13 cellular contexts compared by ENCODE assay signal in the genomic region with DNA sequence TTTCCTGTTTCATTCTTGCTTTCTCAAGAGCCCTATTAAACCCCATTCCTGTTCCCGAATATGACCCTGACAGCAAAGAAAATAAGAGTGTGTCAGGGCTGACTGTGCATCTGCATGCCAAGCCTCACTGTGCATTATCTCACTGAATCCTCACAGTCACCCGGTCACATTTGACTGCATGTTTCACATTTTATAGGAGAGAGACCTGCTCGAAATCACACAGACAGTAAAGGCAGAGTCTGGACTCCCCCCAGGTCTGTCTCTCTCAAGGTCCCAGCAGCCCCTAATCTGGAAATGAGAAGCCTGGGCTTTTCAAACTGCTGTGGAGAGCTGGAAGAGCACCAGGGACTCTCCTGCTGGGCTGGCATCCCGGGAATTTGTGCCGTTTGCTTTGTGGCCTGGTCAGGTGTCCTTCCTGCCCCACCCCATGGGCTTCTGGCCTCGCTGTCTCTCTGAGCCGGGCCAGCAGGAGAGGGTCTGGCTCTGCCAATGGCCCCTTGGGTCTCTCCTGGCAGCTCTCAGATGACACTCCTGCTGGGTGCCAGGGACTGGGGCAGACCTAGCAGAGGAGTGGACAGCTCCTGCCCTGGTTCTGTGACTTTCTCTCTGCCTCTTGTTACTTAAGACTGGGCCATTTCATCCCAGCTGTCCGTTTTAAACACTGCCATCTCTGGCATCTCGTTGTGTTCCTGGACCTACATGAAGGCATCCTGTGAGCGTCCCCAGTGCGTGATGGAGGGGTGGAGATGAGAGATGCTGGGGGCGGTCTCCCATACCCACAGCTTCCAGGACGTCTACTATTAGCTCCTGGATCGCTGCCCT.
DNase-seq lines count a peak whose midpoint lies in the region; ATAC-seq and TF ChIP-seq lines count a peak whose summit lies in the region.
"Had no signal": no experiment of that assay in that cellular context is flagged by ENCODE, and none has a peak within 500 bp of the region (broad histone marks: within the 10 kb centered on the region; RNA-seq: fewer than 3 reads in every experiment).

No MANE protein-coding gene starts in this region.

- no peaks in the 10 kb centered on the region for H3K9me3 ChIP-seq in vagina

- peak overlapping the region; percentile 46 for H3K27ac Mint-ChIP-seq in stimulated activated naive CD8-positive, alpha-beta T cell treated with anti-CD3 and anti-CD28 coated beads, Interleukin-15, Interleukin-2, amounts not matched to agents 100 ng/mL and 50 ng/mL, for 24 hours
- H3K27ac Mint-ChIP-seq in stimulated activated naive CD8-positive, alpha-beta T cell treated with anti-CD3 and anti-CD28 coated beads, Interleukin-15, amount 100 ng/mL, for 72 hours, result no peak overlapping the region
- H3K27ac Mint-ChIP-seq in MCF 10A (ENCODE audit: low read depth, unreplicated experiment) (no peak overlapping the region), endothelial cell (ENCODE audit: unreplicated experiment) (no peak overlapping the region)
- H3K27ac Mint-ChIP-seq in naive thymus-derived CD8-positive, alpha-beta T cell, result peak overlapping the region in 1 of 10 donors; percentile 60

- TF ChIP-seq CTCF in MCF 10A (IDR thresholded peaks at IDR 0.05; ENCODE audit: unreplicated experiment), result no peak
- TF ChIP-seq CTCF in vagina (IDR thresholded peaks at IDR 0.05), result no peak
- TF ChIP-seq CTCF in endothelial cell (IDR thresholded peaks at IDR 0.05; ENCODE audit: unreplicated experiment), result no peak

- H3K4me1 ChIP-seq in vagina, result peaks cover 51% of the 10 kb centered on the region

- no peaks in the 10 kb centered on the region for H3K9me3 Mint-ChIP-seq in stimulated activated naive CD8-positive, alpha-beta T cell treated with anti-CD3 and anti-CD28 coated beads, Interleukin-15, Interleukin-2, amounts not matched to agents 100 ng/mL and 50 ng/mL, for 24 hours
- no peaks in the 10 kb centered on the region for H3K9me3 Mint-ChIP-seq in stimulated activated naive CD8-positive, alpha-beta T cell treated with anti-CD3 and anti-CD28 coated beads, Interleukin-15, amount 100 ng/mL, for 72 hours
- H3K9me3 Mint-ChIP-seq in MCF 10A (ENCODE audit: unreplicated experiment) (no peaks in the 10 kb centered on the region), endothelial cell (ENCODE audit: unreplicated experiment) (no peaks in the 10 kb centered on the region)
- H3K9me3 Mint-ChIP-seq in naive thymus-derived CD8-positive, alpha-beta T cell, result no peaks in the 10 kb centered on the region

- H3K27me3 Mint-ChIP-seq in stimulated activated naive CD8-positive, alpha-beta T cell treated with anti-CD3 and anti-CD28 coated beads, Interleukin-15, Interleukin-2, amounts not matched to agents 100 ng/mL and 50 ng/mL, for 24 hours, result no peaks in the 10 kb centered on the region
- H3K27me3 Mint-ChIP-seq in stimulated activated naive CD8-positive, alpha-beta T cell treated with anti-CD3 and anti-CD28 coated beads, Interleukin-15, amount 100 ng/mL, for 72 hours, result no peaks in the 10 kb centered on the region
- H3K27me3 Mint-ChIP-seq in MCF 10A (ENCODE audit: insufficient read depth, unreplicated experiment), result no peaks in the 10 kb centered on the region
- H3K27me3 Mint-ChIP-seq in naive thymus-derived CD8-positive, alpha-beta T cell, result no peaks in the 10 kb centered on the region
- peaks cover 10% of the 10 kb centered on the region for H3K27me3 Mint-ChIP-seq in endothelial cell (ENCODE audit: unreplicated experiment)

- no peaks in the 10 kb centered on the region for H3K36me3 ChIP-seq in vagina

- no peak for ATAC-seq in stimulated activated naive CD8-positive, alpha-beta T cell treated with anti-CD3 and anti-CD28 coated beads, Interleukin-15, amount 100 ng/mL, for 72 hours
- ATAC-seq in naive thymus-derived CD8-positive, alpha-beta T cell, result no peak
- ATAC-seq in GM18909 (IDR thresholded peaks at IDR 0.05; ENCODE audit: poor library complexity, unreplicated experiment), result no peak
- ATAC-seq: K562 had no signal

- CTCF ChIA-PET in MCF 10A (lab: Yijun Ruan, JAX), result interaction anchor here (0.9 kb wide), 1 partner anchor 206 kb away, joined by 3 read pairs; no protein-coding TSS in a partner anchor

- no peak overlapping the region for H3K4me3 ChIP-seq in vagina
- H3K4me3 ChIP-seq: K562 had no signal

- intact Hi-C loops in MCF 10A (cut with micrococcal nuclease), result no loop called here
- intact Hi-C loops in vagina (cut with DNase I), result loop anchor here (5.0 kb wide), 1 partner anchor 48 kb away; no protein-coding TSS in a partner anchor

- no peak for TF ChIP-seq POLR2A in vagina (IDR thresholded peaks at IDR 0.05)

- peaks cover 5% of the 10 kb centered on the region for H3K4me1 Mint-ChIP-seq in stimulated activated naive CD8-positive, alpha-beta T cell treated with anti-CD3 and anti-CD28 coated beads, Interleukin-15, Interleukin-2, amounts not matched to agents 100 ng/mL and 50 ng/mL, for 24 hours (ENCODE audit: low read depth)
- peaks cover 32% of the 10 kb centered on the region for H3K4me1 Mint-ChIP-seq in stimulated activated naive CD8-positive, alpha-beta T cell treated with anti-CD3 and anti-CD28 coated beads, Interleukin-15, amount 100 ng/mL, for 72 hours
- H3K4me1 Mint-ChIP-seq in MCF 10A (ENCODE audit: insufficient read depth, unreplicated experiment), result peaks cover 23% of the 10 kb centered on the region
- peaks cover 2 to 19% (median 4%) of the 10 kb centered on the region in 4 donors for H3K4me1 Mint-ChIP-seq in naive thymus-derived CD8-positive, alpha-beta T cell
- H3K4me1 Mint-ChIP-seq in endothelial cell (ENCODE audit: unreplicated experiment), result peaks cover 22% of the 10 kb centered on the region

- no TSS peak for BruUV-seq in MCF 10A (replicated peaks; lab: Mats Ljungman, UMichigan)

- peak overlapping the region; percentile 97 for H3K27ac ChIP-seq in vagina

- H3K36me3 Mint-ChIP-seq in stimulated activated naive CD8-positive, alpha-beta T cell treated with anti-CD3 and anti-CD28 coated beads, Interleukin-15, Interleukin-2, amounts not matched to agents 100 ng/mL and 50 ng/mL, for 24 hours (ENCODE audit: low read depth), result no peaks in the 10 kb centered on the region
- H3K36me3 Mint-ChIP-seq in MCF 10A (ENCODE audit: insufficient read depth, unreplicated experiment) (no peaks in the 10 kb centered on the region), endothelial cell (ENCODE audit: low read depth, unreplicated experiment) (peaks cover 4% of the 10 kb centered on the region)
- H3K36me3 Mint-ChIP-seq in naive thymus-derived CD8-positive, alpha-beta T cell, result no peaks in the 10 kb centered on the region

- DNase-seq in stimulated activated naive CD8-positive, alpha-beta T cell treated with anti-CD3 and anti-CD28 coated beads, Interleukin-15, amount 100 ng/mL, for 72 hours, result no peak
- DNase-seq in MCF 10A (ENCODE audit: unreplicated experiment), result peak; percentile 29
- peak; percentile 25 for DNase-seq in medulla oblongata (ENCODE audit: extremely low spot score)
- DNase-seq in vagina (ENCODE audit: extremely low spot score in 2 of 2), result no peak
- no peak for DNase-seq in naive thymus-derived CD8-positive, alpha-beta T cell
- DNase-seq in endothelial cell (ENCODE audit: low spot score), result no peak
- DNase-seq: activated naive CD4-positive, alpha-beta T cell treated with Interleukin-2 at 50 U/mL for 16 hours; AML-193; NCI-H524; stimulated activated CD4-positive, alpha-beta T cell treated with anti-CD3 and anti-CD28 coated beads, Interleukin-4, amount 100 ng/mL, for 4 hours had no signal

- H3K27me3 ChIP-seq in vagina, result no peaks in the 10 kb centered on the region

- H3K4me3 Mint-ChIP-seq in stimulated activated naive CD8-positive, alpha-beta T cell treated with anti-CD3 and anti-CD28 coated beads, Interleukin-15, Interleukin-2, amounts not matched to agents 100 ng/mL and 50 ng/mL, for 24 hours, result no peak overlapping the region
- no peak overlapping the region for H3K4me3 Mint-ChIP-seq in stimulated activated naive CD8-positive, alpha-beta T cell treated with anti-CD3 and anti-CD28 coated beads, Interleukin-15, amount 100 ng/mL, for 72 hours
- no peak overlapping the region for H3K4me3 Mint-ChIP-seq in MCF 10A (ENCODE audit: unreplicated experiment)
- no peak overlapping the region for H3K4me3 Mint-ChIP-seq in naive thymus-derived CD8-positive, alpha-beta T cell
- H3K4me3 Mint-ChIP-seq in endothelial cell (ENCODE audit: unreplicated experiment), result no peak overlapping the region

- POLR2A ChIA-PET in MCF 10A (lab: Yijun Ruan, JAX), result no interaction called here
- POLR2A ChIA-PET in naive thymus-derived CD8-positive, alpha-beta T cell (lab: Charles Lee), result interaction anchor here (0.6 to 0.7 kb wide), 2 partner anchors 191 to 1054 kb away, joined by 3 read pairs; no protein-coding TSS in a partner anchor

Comparison
In these comparisons a context has a peak if more than half of its experiments do, and no peak if none do; other contexts are left out.
1. DNase-seq: peak in MCF 10A (single experiment) and medulla oblongata (single experiment); none in stimulated activated naive CD8-positive, alpha-beta T cell treated with anti-CD3 and anti-CD28 coated beads, Interleukin-15, amount 100 ng/mL, for 72 hours (0 of 2), vagina (0 of 2), naive thymus-derived CD8-positive, alpha-beta T cell (0 of 10) and endothelial cell (single experiment).